ENCODE assay signal across 28 cellular contexts in the genomic region with DNA sequence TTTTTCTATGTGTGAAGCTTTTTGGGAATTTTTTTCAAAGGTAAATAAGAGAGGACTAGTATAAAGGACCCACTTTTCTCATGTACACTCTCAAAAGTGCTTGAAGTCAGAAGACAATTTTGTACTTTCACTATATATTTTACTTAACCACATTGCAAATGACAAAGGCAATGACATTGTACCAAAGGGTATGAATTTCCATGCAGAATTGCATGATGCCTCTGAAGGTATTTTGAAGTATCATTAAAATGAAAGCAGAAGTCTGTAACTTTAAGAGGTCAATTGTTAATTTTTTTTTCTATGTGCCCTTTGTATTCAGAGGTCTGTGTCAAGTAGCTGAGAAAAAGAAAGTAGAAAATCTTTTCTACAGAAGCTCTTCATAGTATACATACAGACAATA.
DNase-seq lines count a peak whose midpoint lies in the region; ATAC-seq lines count a peak whose summit lies in the region.
"Had no signal": no experiment of that assay in that cellular context is flagged by ENCODE, and none has a peak within 500 bp of the region (broad histone marks: within the 10 kb centered on the region; RNA-seq: fewer than 3 reads in every experiment).

No MANE protein-coding gene starts in this region.

- H3K36me3 Mint-ChIP-seq in activated CD4-positive, alpha-beta T cell treated with anti-CD3 and anti-CD28 coated beads, Interleukin-2, amount 10 ng/mL, durations not matched to agents 7 days and 5 days (ENCODE audit: low read depth) = peaks cover 46% of the 10 kb centered on the region
- peaks cover 10% of the 10 kb centered on the region for H3K36me3 Mint-ChIP-seq in memory B cell

- no peaks in the 10 kb centered on the region for H3K27me3 Mint-ChIP-seq in activated CD4-positive, alpha-beta T cell treated with anti-CD3 and anti-CD28 coated beads, Interleukin-2, amount 10 ng/mL, durations not matched to agents 7 days and 5 days
- H3K27me3 Mint-ChIP-seq in memory B cell = no peaks in the 10 kb centered on the region
- H3K27me3 Mint-ChIP-seq: activated CD8-positive, alpha-beta memory T cell treated with anti-CD3 and anti-CD28 coated beads, Interleukin-2, amount 10 ng/mL, durations not matched to agents 7 days and 5 days; activated naive CD4-positive, alpha-beta T cell treated with anti-CD3 and anti-CD28 coated beads, Interleukin-2, amount 10 ng/mL, durations not matched to agents 7 days and 5 days; progenitor cell of endocrine pancreas; T-helper 17 cell had no signal

- POLR2A ChIA-PET in activated CD4-positive, alpha-beta T cell treated with anti-CD3 and anti-CD28 coated beads, Interleukin-2, amount 10 ng/mL, durations not matched to agents 7 days and 5 days (lab: Charles Lee) = no interaction called here

- ATAC-seq in GM18868 (IDR thresholded peaks at IDR 0.05; ENCODE audit: unreplicated experiment) = peak; percentile 64
- peak; percentile 52 for ATAC-seq in HG03432 (IDR thresholded peaks at IDR 0.05; ENCODE audit: unreplicated experiment)
- no peak for ATAC-seq in memory B cell (ENCODE audit: low read depth)
- ATAC-seq in GM19467 (IDR thresholded peaks at IDR 0.05; ENCODE audit: unreplicated experiment) = no peak
- no peak for ATAC-seq in HG02588 (IDR thresholded peaks at IDR 0.05; ENCODE audit: unreplicated experiment)
- no peak for ATAC-seq in HG02938 (IDR thresholded peaks at IDR 0.05; ENCODE audit: unreplicated experiment)
- ATAC-seq: activated CD8-positive, alpha-beta memory T cell treated with anti-CD3 and anti-CD28 coated beads, Interleukin-2, amount 10 ng/mL, durations not matched to agents 7 days and 5 days; GM23338; K562; left lung; right lobe of liver; T-helper 17 cell had no signal

- CTCF ChIA-PET in activated CD4-positive, alpha-beta T cell treated with anti-CD3 and anti-CD28 coated beads, Interleukin-2, amount 10 ng/mL, durations not matched to agents 7 days and 5 days (lab: Charles Lee) = interaction anchor here (1.0 to 1.5 kb wide), 2 partner anchors 10 to 16 kb away, joined by 3 read pairs; no protein-coding TSS in a partner anchor

- H3K9me3 Mint-ChIP-seq in activated CD4-positive, alpha-beta T cell treated with anti-CD3 and anti-CD28 coated beads, Interleukin-2, amount 10 ng/mL, durations not matched to agents 7 days and 5 days = peaks cover 2% of the 10 kb centered on the region
- H3K9me3 Mint-ChIP-seq in memory B cell = no peaks in the 10 kb centered on the region
- H3K9me3 Mint-ChIP-seq: activated naive CD4-positive, alpha-beta T cell treated with anti-CD3 and anti-CD28 coated beads, Interleukin-2, amount 10 ng/mL, durations not matched to agents 7 days and 5 days; GM23338 had no signal

- H3K4me1 Mint-ChIP-seq in activated CD4-positive, alpha-beta T cell treated with anti-CD3 and anti-CD28 coated beads, Interleukin-2, amount 10 ng/mL, durations not matched to agents 7 days and 5 days = peaks cover 19% of the 10 kb centered on the region
- H3K4me1 Mint-ChIP-seq in memory B cell = peaks cover 27% of the 10 kb centered on the region
- H3K4me1 Mint-ChIP-seq: activated naive CD4-positive, alpha-beta T cell treated with anti-CD3 and anti-CD28 coated beads, Interleukin-2, amount 10 ng/mL, durations not matched to agents 7 days and 5 days had no signal

- H3K27ac Mint-ChIP-seq in activated CD4-positive, alpha-beta T cell treated with anti-CD3 and anti-CD28 coated beads, Interleukin-2, amount 10 ng/mL, durations not matched to agents 7 days and 5 days = peak overlapping the region; percentile 59
- peak overlapping the region; percentile 28 for H3K27ac Mint-ChIP-seq in memory B cell
- H3K27ac Mint-ChIP-seq: activated CD8-positive, alpha-beta memory T cell treated with anti-CD3 and anti-CD28 coated beads, Interleukin-2, amount 10 ng/mL, durations not matched to agents 7 days and 5 days; GM23338; progenitor cell of endocrine pancreas; T-helper 17 cell had no signal

- DNase-seq in activated CD4-positive, alpha-beta T cell treated with anti-CD3 and anti-CD28 coated beads, Interleukin-2, amount 10 ng/mL, durations not matched to agents 7 days and 5 days = no peak
- no peak for DNase-seq in activated CD4-positive, alpha-beta T cell treated with anti-CD3 and anti-CD28 coated beads for 48 hours
- no peak for DNase-seq in memory B cell (ENCODE audit: low spot score in 2 of 2)
- DNase-seq: activated CD4-positive, alpha-beta T cell treated with anti-CD3 and anti-CD28 coated beads for 4 hours; activated CD8-positive, alpha-beta memory T cell treated with anti-CD3 and anti-CD28 coated beads, Interleukin-2, amount 10 ng/mL, durations not matched to agents 7 days and 5 days; activated naive CD4-positive, alpha-beta T cell treated with anti-CD3 and anti-CD28 coated beads, Interleukin-2, amount 10 ng/mL, durations not matched to agents 7 days and 5 days; AML-193; anterior cingulate cortex; effector CD8-positive, alpha-beta T cell; left lung; MG63; NCI-H1105 treated with DMSO at 0.1 percent for 48 hours; NCI-H2029 treated with DMSO at 0.1 percent for 48 hours; NCI-H226; NCI-H774; right lobe of liver; SK-N-SH; stimulated activated CD4-positive, alpha-beta T cell treated with anti-CD3 and anti-CD28 coated beads, Interleukin-4, amount 100 ng/mL, for 4 hours; stomach; T-helper 17 cell had no signal

- H3K4me3 Mint-ChIP-seq in activated CD4-positive, alpha-beta T cell treated with anti-CD3 and anti-CD28 coated beads, Interleukin-2, amount 10 ng/mL, durations not matched to agents 7 days and 5 days = no peak overlapping the region
- H3K4me3 Mint-ChIP-seq in memory B cell = no peak overlapping the region
- H3K4me3 Mint-ChIP-seq: activated CD8-positive, alpha-beta memory T cell treated with anti-CD3 and anti-CD28 coated beads, Interleukin-2, amount 10 ng/mL, durations not matched to agents 7 days and 5 days; activated naive CD4-positive, alpha-beta T cell treated with anti-CD3 and anti-CD28 coated beads, Interleukin-2, amount 10 ng/mL, durations not matched to agents 7 days and 5 days; GM23338; T-helper 17 cell had no signal

Comparison
In these comparisons a context has a peak if more than half of its experiments do, and no peak if none do; other contexts are left out.
1. ATAC-seq: peak in GM18868 (single experiment) and HG03432 (single experiment); none in memory B cell (single experiment), GM19467 (single experiment), HG02588 (single experiment) and HG02938 (single experiment).